2 cellular contexts compared by ENCODE assay signal in the genomic region with DNA sequence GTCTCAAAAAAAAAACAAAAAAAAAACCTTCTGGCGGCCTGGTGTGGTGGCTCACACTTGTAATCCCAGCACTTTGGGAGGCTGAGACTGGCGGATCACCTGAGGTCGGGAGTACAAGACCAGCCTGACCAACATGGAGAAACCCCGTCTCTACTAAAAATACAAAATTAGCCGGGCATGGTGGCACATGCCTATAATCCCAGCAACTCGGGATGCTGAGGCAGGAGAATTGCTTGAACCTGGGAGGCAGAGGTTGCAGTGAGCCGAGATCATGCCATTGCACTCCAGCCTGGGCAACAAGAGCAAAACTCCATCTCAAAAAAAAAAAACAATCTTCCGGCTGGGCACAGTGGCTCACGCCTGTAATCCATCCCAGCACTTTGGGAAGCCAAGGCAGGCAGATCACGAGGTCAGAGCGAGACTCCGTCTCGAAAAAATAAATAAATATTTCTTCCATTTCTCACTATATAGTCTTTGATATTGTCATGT.
TF ChIP-seq lines count a peak whose summit lies in the region.

No MANE protein-coding gene starts in this region.

TF ChIP-seq in GM23338, 12 proteins besides CTCF, POLR2A, EP300 and RAD21:
- TF ChIP-seq POLR2AphosphoS5 (IDR thresholded peaks at IDR 0.05; ENCODE audit: low read depth) = peak; percentile 19; the same call in 1 of the 2 replicates

TF ChIP-seq in HepG2, 621 proteins besides CTCF, POLR2A, EP300 and RAD21:
- TF ChIP-seq, protein P1, sequence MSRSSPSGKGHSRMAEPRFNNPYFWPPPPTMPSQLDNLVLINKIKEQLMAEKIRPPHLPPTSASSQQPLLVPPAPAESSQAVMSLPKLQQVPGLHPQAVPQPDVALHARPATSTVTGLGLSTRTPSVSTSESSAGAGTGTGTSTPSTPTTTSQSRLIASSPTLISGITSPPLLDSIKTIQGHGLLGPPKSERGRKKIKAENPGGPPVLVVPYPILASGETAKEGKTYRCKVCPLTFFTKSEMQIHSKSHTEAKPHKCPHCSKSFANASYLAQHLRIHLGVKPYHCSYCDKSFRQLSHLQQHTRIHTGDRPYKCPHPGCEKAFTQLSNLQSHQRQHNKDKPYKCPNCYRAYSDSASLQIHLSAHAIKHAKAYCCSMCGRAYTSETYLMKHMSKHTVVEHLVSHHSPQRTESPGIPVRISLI (CRISPR knock-in tag; IDR thresholded peaks at IDR 0.05; ENCODE audit: borderline replicate concordance) = peak; percentile 47; the same call in 1 of the 2 replicates
- TF ChIP-seq ZNF510 (CRISPR knock-in tag; IDR thresholded peaks at IDR 0.05; ENCODE audit: low read depth) = 0 out of 2 replicates have a peak, but pooled peaks have one; percentile 13
- 0 out of 2 replicates have a peak, but pooled peaks have one; percentile 35 for TF ChIP-seq ZNF460 (CRISPR knock-in tag; IDR thresholded peaks at IDR 0.05; ENCODE audit: borderline replicate concordance)
- TF ChIP-seq, protein P2, sequence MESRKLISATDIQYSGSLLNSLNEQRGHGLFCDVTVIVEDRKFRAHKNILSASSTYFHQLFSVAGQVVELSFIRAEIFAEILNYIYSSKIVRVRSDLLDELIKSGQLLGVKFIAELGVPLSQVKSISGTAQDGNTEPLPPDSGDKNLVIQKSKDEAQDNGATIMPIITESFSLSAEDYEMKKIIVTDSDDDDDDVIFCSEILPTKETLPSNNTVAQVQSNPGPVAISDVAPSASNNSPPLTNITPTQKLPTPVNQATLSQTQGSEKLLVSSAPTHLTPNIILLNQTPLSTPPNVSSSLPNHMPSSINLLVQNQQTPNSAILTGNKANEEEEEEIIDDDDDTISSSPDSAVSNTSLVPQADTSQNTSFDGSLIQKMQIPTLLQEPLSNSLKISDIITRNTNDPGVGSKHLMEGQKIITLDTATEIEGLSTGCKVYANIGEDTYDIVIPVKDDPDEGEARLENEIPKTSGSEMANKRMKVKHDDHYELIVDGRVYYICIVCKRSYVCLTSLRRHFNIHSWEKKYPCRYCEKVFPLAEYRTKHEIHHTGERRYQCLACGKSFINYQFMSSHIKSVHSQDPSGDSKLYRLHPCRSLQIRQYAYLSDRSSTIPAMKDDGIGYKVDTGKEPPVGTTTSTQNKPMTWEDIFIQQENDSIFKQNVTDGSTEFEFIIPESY (CRISPR knock-in tag; IDR thresholded peaks at IDR 0.05) = peak; percentile 93
